ENCODE assay signal across 24 cellular contexts in genomic region chr21:43339668-43340067, GRCh38.
DNase-seq lines count a peak whose midpoint lies in the region; ATAC-seq and TF ChIP-seq lines count a peak whose summit lies in the region.
"Had no signal": no experiment of that assay in that cellular context is flagged by ENCODE, and none has a peak within 500 bp of the region (broad histone marks: within the 10 kb centered on the region; RNA-seq: fewer than 3 reads in every experiment).

No MANE protein-coding gene starts in this region.

- H3K4me2 ChIP-seq in BLaER1 treated with 17β-estradiol and CSF1 and Interleukin-3, amounts not matched to agents 10 nM and 100 nM, result peak overlapping the region; percentile 41 to 92 (median 74)
- no peak overlapping the region for H3K4me2 ChIP-seq in neuronal stem cell (ENCODE audit: insufficient read depth, low read length, poor library complexity, severe bottlenecking)

- H4K20me1 ChIP-seq in BLaER1 treated with 17β-estradiol and CSF1 and Interleukin-3, amounts not matched to agents 10 nM and 100 nM, result no peaks in the 10 kb centered on the region

- peak overlapping the region in 2 of 11 experiments; percentile 17 to 41; a peak in 3 of 22 replicates for H3K9ac ChIP-seq in BLaER1 treated with 17β-estradiol and CSF1 and Interleukin-3, amounts not matched to agents 10 nM and 100 nM
- no peak overlapping the region for H3K9ac ChIP-seq in neuronal stem cell (ENCODE audit: low read depth, low read length, poor library complexity)

- H4K8ac ChIP-seq in neuronal stem cell (ENCODE audit: low read depth, low read length), result peak overlapping the region; percentile 17

- H2BK12ac ChIP-seq in neuronal stem cell (ENCODE audit: low read length), result peak overlapping the region; percentile 41

- peak overlapping the region; percentile 80 for H3K23ac ChIP-seq in neuronal stem cell (ENCODE audit: low read depth, low read length, poor library complexity)

- peak; percentile 20 for DNase-seq in RPMI8226
- DNase-seq in left ventricle myocardium inferior, result peak; percentile 58
- no peak for DNase-seq in neuronal stem cell (ENCODE audit: low spot score)
- no peak for DNase-seq in posterior vena cava (ENCODE audit: low spot score)
- DNase-seq in stimulated activated CD4-positive, alpha-beta T cell treated with anti-CD3 and anti-CD28 coated beads, Interleukin-4, amount 100 ng/mL, for 4 hours, result no peak
- DNase-seq in stimulated activated naive CD8-positive, alpha-beta T cell treated with anti-CD3 and anti-CD28 coated beads, Interleukin-15, Interleukin-2, amounts not matched to agents 100 U/mL and 50 U/mL, for 24 hours, result no peak
- no peak for DNase-seq in activated naive CD4-positive, alpha-beta T cell treated with anti-CD3 and anti-CD28 coated beads, Interleukin-2, amount 10 ng/mL, durations not matched to agents 7 days and 5 days
- DNase-seq: activated CD4-positive, alpha-beta T cell treated with anti-CD3 and anti-CD28 coated beads, Interleukin-2, amount 50 U/mL, for 48 hours; activated T-cell treated with anti-CD3 and anti-CD28 coated beads, Interleukin-2, amount 50 U/mL, for 72 hours; body of pancreas; DMS79 treated with DMSO at 0.1 percent for 48 hours; esophagus squamous epithelium; foreskin keratinocyte; kidney glomerular epithelial cell; mammary epithelial cell; NCI-H1048; NCI-H446; nephron progenitor cell; stimulated activated CD4-positive, alpha-beta T cell treated with anti-CD3 and anti-CD28 coated beads, Interleukin-2, amount 100 ng/mL, for 24 hours; T-helper 2 cell had no signal

- H3K27me3 ChIP-seq in BLaER1 treated with 17β-estradiol and CSF1 and Interleukin-3, amounts not matched to agents 10 nM and 100 nM, result no peaks in the 10 kb centered on the region
- H3K27me3 ChIP-seq in left ventricle myocardium inferior (ENCODE audit: low read depth), result no peaks in the 10 kb centered on the region
- no peaks in the 10 kb centered on the region for H3K27me3 ChIP-seq in neuronal stem cell (ENCODE audit: control insufficient read depth in 3 of 3, insufficient read depth in 3 of 3, low read depth in 1 of 3, low read length in 3 of 3)
- H3K27me3 ChIP-seq: body of pancreas, foreskin keratinocyte, upper lobe of left lung had no signal

- H3K4me1 ChIP-seq in BLaER1 treated with 17β-estradiol and CSF1 and Interleukin-3, amounts not matched to agents 10 nM and 100 nM, result peaks cover 31 to 63% (median 57%) of the 10 kb centered on the region in 10 experiments
- H3K4me1 ChIP-seq in left ventricle myocardium inferior, result peaks cover 35% of the 10 kb centered on the region
- H3K4me1 ChIP-seq in neuronal stem cell (ENCODE audit: control insufficient read depth in 2 of 2, insufficient read depth in 1 of 2, low read depth in 1 of 2, low read length in 2 of 2), result peaks cover 9 to 15% of the 10 kb centered on the region in 2 donors

- CTCF ChIA-PET in activated naive CD4-positive, alpha-beta T cell treated with anti-CD3 and anti-CD28 coated beads, Interleukin-2, amount 10 ng/mL, durations not matched to agents 7 days and 5 days (lab: Charles Lee), result no interaction called here

- no peak overlapping the region for H3K4me3 ChIP-seq in BLaER1 treated with 17β-estradiol and CSF1 and Interleukin-3, amounts not matched to agents 10 nM and 100 nM
- H3K4me3 ChIP-seq in left ventricle myocardium inferior (no peak overlapping the region), neuronal stem cell (ENCODE audit: low read length in 2 of 2) (no peak overlapping the region)
- H3K4me3 ChIP-seq: body of pancreas, esophagus squamous epithelium, upper lobe of left lung had no signal

- peaks cover 22% of the 10 kb centered on the region for H3K9me3 Mint-ChIP-seq in activated naive CD4-positive, alpha-beta T cell treated with anti-CD3 and anti-CD28 coated beads, Interleukin-2, amount 10 ng/mL, durations not matched to agents 7 days and 5 days

- no peak for ATAC-seq in stimulated activated naive CD8-positive, alpha-beta T cell treated with anti-CD3 and anti-CD28 coated beads, Interleukin-15, Interleukin-2, amounts not matched to agents 100 U/mL and 50 U/mL, for 24 hours
- ATAC-seq: activated CD4-positive, CD25-positive, alpha-beta regulatory T cell treated with anti-CD3 and anti-CD28 coated beads, Interleukin-2, amount 50 U/mL, for 24 hours; activated T-cell treated with anti-CD3 and anti-CD28 coated beads, Interleukin-2, amount 50 U/mL, for 72 hours; body of pancreas; foreskin keratinocyte had no signal

- peak overlapping the region; percentile 71 for H3K14ac ChIP-seq in neuronal stem cell (ENCODE audit: low read length)

- no peak overlapping the region for H2AFZ ChIP-seq in neuronal stem cell (ENCODE audit: low read length)

- peak overlapping the region; percentile 98 for H2AK5ac ChIP-seq in neuronal stem cell (ENCODE audit: low read depth, low read length)

- no peak overlapping the region for H4K91ac ChIP-seq in neuronal stem cell (ENCODE audit: low read depth, low read length, poor library complexity)

- H3K79me1 ChIP-seq in neuronal stem cell (ENCODE audit: low read depth, low read length), result peaks cover 10% of the 10 kb centered on the region

- peaks cover 4% of the 10 kb centered on the region for H3K36me3 Mint-ChIP-seq in activated naive CD4-positive, alpha-beta T cell treated with anti-CD3 and anti-CD28 coated beads, Interleukin-2, amount 10 ng/mL, durations not matched to agents 7 days and 5 days

- no peak overlapping the region for H3K4me3 Mint-ChIP-seq in activated naive CD4-positive, alpha-beta T cell treated with anti-CD3 and anti-CD28 coated beads, Interleukin-2, amount 10 ng/mL, durations not matched to agents 7 days and 5 days
- H3K4me3 Mint-ChIP-seq: activated T-cell treated with anti-CD3 and anti-CD28 coated beads, Interleukin-2, amount 50 U/mL, for 72 hours; nephron progenitor cell had no signal

- peak overlapping the region; percentile 72 for H2BK120ac ChIP-seq in neuronal stem cell (ENCODE audit: low read depth, low read length)

- H2BK15ac ChIP-seq in neuronal stem cell (ENCODE audit: low read length), result peak overlapping the region; percentile 92

- peaks cover 9% of the 10 kb centered on the region for H3K4me1 Mint-ChIP-seq in activated naive CD4-positive, alpha-beta T cell treated with anti-CD3 and anti-CD28 coated beads, Interleukin-2, amount 10 ng/mL, durations not matched to agents 7 days and 5 days

- whole genome bisulfite sequencing in neuronal stem cell (ENCODE audit: extremely low coverage in 2 of 2, insufficient read length in 2 of 2, insufficient replicate concordance in 1 of 2), 2 donors, result no CpG with 5 or more reads among the region's 16 CpGs

- H3K9me3 ChIP-seq in BLaER1 treated with 17β-estradiol and CSF1 and Interleukin-3, amounts not matched to agents 10 nM and 100 nM (replicated peaks in 1 of 11), result peaks cover 0 to 7% (median 0%) of the 10 kb centered on the region in 11 experiments; a peak in 4 of 22 replicates
- no peaks in the 10 kb centered on the region for H3K9me3 ChIP-seq in left ventricle myocardium inferior (replicated peaks)
- peaks cover 0 to 6% of the 10 kb centered on the region in 2 donors for H3K9me3 ChIP-seq in neuronal stem cell (replicated peaks in 1 of 2; ENCODE audit: control insufficient read depth in 2 of 2, insufficient read depth in 1 of 2, low read depth in 1 of 2, low read length in 2 of 2)
- H3K9me3 ChIP-seq: body of pancreas, esophagus squamous epithelium, upper lobe of left lung had no signal

- no peak for TF ChIP-seq CTCF in left ventricle myocardium inferior (IDR thresholded peaks at IDR 0.05; ENCODE audit: borderline replicate concordance)

- no peaks in the 10 kb centered on the region for H3K36me3 ChIP-seq in BLaER1 treated with 17β-estradiol and CSF1 and Interleukin-3, amounts not matched to agents 10 nM and 100 nM
- H3K36me3 ChIP-seq in left ventricle myocardium inferior, result no peaks in the 10 kb centered on the region
- H3K36me3 ChIP-seq in neuronal stem cell (replicated peaks in 1 of 2; ENCODE audit: control insufficient read depth in 2 of 2, insufficient read depth in 2 of 2, low read length in 2 of 2), result no peaks in the 10 kb centered on the region
- H3K36me3 ChIP-seq: esophagus squamous epithelium, upper lobe of left lung had no signal

- H2BK5ac ChIP-seq in neuronal stem cell (ENCODE audit: low read length), result peak overlapping the region; percentile 82

- H3K27me3 Mint-ChIP-seq in activated naive CD4-positive, alpha-beta T cell treated with anti-CD3 and anti-CD28 coated beads, Interleukin-2, amount 10 ng/mL, durations not matched to agents 7 days and 5 days, result peaks cover 33% of the 10 kb centered on the region

- H3K27ac Mint-ChIP-seq in activated naive CD4-positive, alpha-beta T cell treated with anti-CD3 and anti-CD28 coated beads, Interleukin-2, amount 10 ng/mL, durations not matched to agents 7 days and 5 days, result no peak overlapping the region
- H3K27ac Mint-ChIP-seq: activated T-cell treated with anti-CD3 and anti-CD28 coated beads, Interleukin-2, amount 50 U/mL, for 72 hours; nephron progenitor cell had no signal

- peak overlapping the region; percentile 90 for H3K18ac ChIP-seq in neuronal stem cell (ENCODE audit: low read length)

- intact Hi-C loops in left ventricle myocardium inferior (cut with micrococcal nuclease), result no loop called here
- intact Hi-C loops in posterior vena cava (cut with DNase I), result loop anchor here in 1 of 2 donors (1.0 kb wide), 1 partner anchor 30 kb away; no protein-coding TSS in a partner anchor

- H3K4ac ChIP-seq in neuronal stem cell (ENCODE audit: low read length), result no peak overlapping the region

- H3K27ac ChIP-seq in BLaER1 treated with 17β-estradiol and CSF1 and Interleukin-3, amounts not matched to agents 10 nM and 100 nM, result peak overlapping the region in 4 of 11 experiments; percentile 21 to 62 (median 30); a peak in 7 of 22 replicates
- H3K27ac ChIP-seq in left ventricle myocardium inferior (replicated peaks) (peak overlapping the region; percentile 44), neuronal stem cell (replicated peaks; ENCODE audit: low read length) (no peak overlapping the region)
- H3K27ac ChIP-seq: body of pancreas, C4-2B, esophagus squamous epithelium, upper lobe of left lung had no signal

Comparison
In these comparisons a context has a peak if more than half of its experiments do, and no peak if none do; other contexts are left out.
1. DNase-seq: peak in RPMI8226 (single experiment) and left ventricle myocardium inferior (single experiment); none in neuronal stem cell (single experiment), posterior vena cava (single experiment), stimulated activated CD4-positive, alpha-beta T cell treated with anti-CD3 and anti-CD28 coated beads, Interleukin-4, amount 100 ng/mL, for 4 hours (0 of 2), stimulated activated naive CD8-positive, alpha-beta T cell treated with anti-CD3 and anti-CD28 coated beads, Interleukin-15, Interleukin-2, amounts not matched to agents 100 U/mL and 50 U/mL, for 24 hours (single experiment) and activated naive CD4-positive, alpha-beta T cell treated with anti-CD3 and anti-CD28 coated beads, Interleukin-2, amount 10 ng/mL, durations not matched to agents 7 days and 5 days (single experiment).